Comparison of ENCODE assay signal across 25 cellular contexts in the genomic region with DNA sequence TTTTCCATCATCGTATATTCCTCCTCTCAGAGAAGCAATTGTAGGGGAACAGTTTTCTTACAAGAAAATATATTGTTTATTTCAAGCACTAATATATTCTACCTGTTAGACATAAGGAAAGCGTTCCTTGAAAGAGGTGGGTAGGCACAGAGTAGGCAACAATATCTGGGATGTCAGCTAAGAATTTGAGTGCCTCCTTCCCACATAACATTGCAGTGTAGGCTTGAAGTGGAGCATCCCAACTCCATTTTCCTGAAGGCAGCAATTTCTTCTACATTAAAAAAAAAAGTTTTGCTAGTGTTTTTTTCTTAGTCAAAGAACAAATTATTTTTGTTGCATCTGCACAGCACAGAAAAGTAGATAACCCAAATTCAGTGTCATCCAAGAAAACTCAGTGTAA. TPM values are rescaled to one million over a fixed set of nuclear protein-coding genes. Genes with fewer than 3 reads are reported as not detected.
"Had no signal": no experiment of that assay in that cellular context is flagged by ENCODE, and none has a peak within 500 bp of the region (broad histone marks: within the 10 kb centered on the region; RNA-seq: fewer than 3 reads in every experiment).

No MANE protein-coding gene starts in this region.

- H3K27ac Mint-ChIP-seq: nephron progenitor cell; stimulated activated effector memory CD8-positive, alpha-beta T cell treated with anti-CD3 and anti-CD28 coated beads, Interleukin-12 subunit alpha, Interleukin-12 subunit beta, amount 100 ng/mL, for 72 hours; stimulated activated naive CD8-positive, alpha-beta T cell treated with anti-CD3 and anti-CD28 coated beads, Interleukin-15, Interleukin-2, amounts not matched to agents 100 ng/mL and 50 ng/mL, for 24 hours had no signal

- H3K4me1 Mint-ChIP-seq: natural killer cell; stimulated activated effector memory CD8-positive, alpha-beta T cell treated with anti-CD3 and anti-CD28 coated beads, Interleukin-12 subunit alpha, Interleukin-12 subunit beta, amount 100 ng/mL, for 72 hours; stimulated activated naive B cell treated with anti-CD40 and anti-IgM and Interleukin-4, amounts not matched to agents 10 μg/mL and 1 μg/mL and 100 μg/mL, for 72 hours had no signal

- H3K9me3 Mint-ChIP-seq: naive thymus-derived CD4-positive, alpha-beta T cell; natural killer cell; nephron progenitor cell; neural crest cell; stimulated activated effector memory CD8-positive, alpha-beta T cell treated with anti-CD3 and anti-CD28 coated beads, Interleukin-12 subunit alpha, Interleukin-12 subunit beta, amount 100 ng/mL, for 72 hours; stimulated activated naive B cell treated with anti-CD40 and anti-IgM and Interleukin-4, amounts not matched to agents 10 μg/mL and 1 μg/mL and 100 μg/mL, for 72 hours; stimulated activated naive CD8-positive, alpha-beta T cell treated with anti-CD3 and anti-CD28 coated beads, Interleukin-15, Interleukin-2, amounts not matched to agents 100 ng/mL and 50 ng/mL, for 24 hours had no signal

- H3K9me3 ChIP-seq: neutrophil, pancreas, prostate gland, right lobe of liver, sigmoid colon, stomach, thyroid gland, tibial nerve, upper lobe of left lung, vagina had no signal

- ATAC-seq: naive thymus-derived CD4-positive, alpha-beta T cell; natural killer cell; pancreas; right cardiac atrium; right lobe of liver; stimulated activated effector memory CD8-positive, alpha-beta T cell treated with anti-CD3 and anti-CD28 coated beads, Interleukin-12 subunit alpha, Interleukin-12 subunit beta, amount 100 ng/mL, for 72 hours; stimulated activated naive B cell treated with anti-CD40 and anti-IgM and Interleukin-4, amounts not matched to agents 10 μg/mL and 1 μg/mL and 100 μg/mL, for 72 hours had no signal

- H3K4me3 ChIP-seq: pancreas, prostate gland, right lobe of liver, sigmoid colon, stomach, thyroid gland, tibial nerve, upper lobe of left lung, vagina had no signal

- H3K27ac ChIP-seq: neutrophil, pancreas, right lobe of liver, sigmoid colon, stomach, thyroid gland, tibial nerve, upper lobe of left lung, vagina had no signal

- H3K27me3 ChIP-seq: neutrophil, pancreas, right lobe of liver, sigmoid colon, stomach, thyroid gland, tibial nerve, upper lobe of left lung, vagina had no signal

- H3K4me3 Mint-ChIP-seq: naive thymus-derived CD4-positive, alpha-beta T cell; natural killer cell; nephron progenitor cell; neural crest cell; stimulated activated effector memory CD8-positive, alpha-beta T cell treated with anti-CD3 and anti-CD28 coated beads, Interleukin-12 subunit alpha, Interleukin-12 subunit beta, amount 100 ng/mL, for 72 hours; stimulated activated naive B cell treated with anti-CD40 and anti-IgM and Interleukin-4, amounts not matched to agents 10 μg/mL and 1 μg/mL and 100 μg/mL, for 72 hours; stimulated activated naive CD8-positive, alpha-beta T cell treated with anti-CD3 and anti-CD28 coated beads, Interleukin-15, Interleukin-2, amounts not matched to agents 100 ng/mL and 50 ng/mL, for 24 hours had no signal

- H3K36me3 ChIP-seq: pancreas, prostate gland had no signal

- H3K36me3 Mint-ChIP-seq: natural killer cell had no signal

- DNase-seq: naive thymus-derived CD4-positive, alpha-beta T cell; natural killer cell; nephron progenitor cell; pancreas; right cardiac atrium; right lobe of liver; sigmoid colon; small intestine; stimulated activated CD4-positive, alpha-beta T cell treated with anti-CD3 and anti-CD28 coated beads, Interleukin-15, amount 100 ng/mL, for 24 hours; stimulated activated CD4-positive, alpha-beta T cell treated with anti-CD3 and anti-CD28 coated beads, Interleukin-2, amount 100 ng/mL, for 24 hours; stimulated activated CD4-positive, alpha-beta T cell treated with anti-CD3 and anti-CD28 coated beads, Interleukin-2, amount 100 ng/mL, for 48 hours; stimulated activated CD4-positive, alpha-beta T cell treated with anti-CD3 and anti-CD28 coated beads, Interleukin-4, amount 100 ng/mL, for 24 hours; stimulated activated naive B cell treated with anti-CD40 and anti-IgM and Interleukin-4, amounts not matched to agents 10 μg/mL and 1 μg/mL and 100 μg/mL, for 72 hours; stimulated activated naive CD4-positive, alpha-beta T cell treated with Interleukin-2 at 50 U/mL for 16 hours; stomach; thyroid gland; trophoblast cell; upper lobe of left lung had no signal

- H3K27me3 Mint-ChIP-seq: naive thymus-derived CD4-positive, alpha-beta T cell; stimulated activated naive B cell treated with anti-CD40 and anti-IgM and Interleukin-4, amounts not matched to agents 10 μg/mL and 1 μg/mL and 100 μg/mL, for 72 hours; stimulated activated naive CD8-positive, alpha-beta T cell treated with anti-CD3 and anti-CD28 coated beads, Interleukin-15, Interleukin-2, amounts not matched to agents 100 ng/mL and 50 ng/mL, for 24 hours had no signal

- H3K4me1 ChIP-seq: right lobe of liver, thyroid gland, tibial nerve had no signal

RNA-seq across cellular contexts. Expression of a gene that starts 59.8 kb away (rescaled TPM):
- total RNA-seq: vagina had no signal
